24 cellular contexts compared by ENCODE assay signal in the genomic region with DNA sequence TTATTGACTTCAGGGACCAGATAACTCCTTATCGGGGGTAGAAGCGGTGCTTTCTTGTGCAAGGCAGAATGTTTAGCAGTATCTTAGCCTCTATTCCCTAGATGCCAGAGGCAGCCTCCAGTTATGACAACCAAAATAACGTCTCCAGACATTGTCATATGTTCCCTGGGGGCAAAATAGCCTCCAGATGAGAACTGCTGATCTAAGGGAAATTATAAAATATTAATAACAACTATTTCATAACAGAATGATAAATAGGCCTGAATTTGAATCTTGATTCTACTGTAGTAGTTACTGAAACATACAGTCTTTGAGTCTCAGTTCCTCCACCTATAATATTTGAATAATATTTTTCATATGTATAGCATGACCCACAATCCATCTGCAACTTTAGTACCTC.
DNase-seq lines count a peak whose midpoint lies in the region; ATAC-seq, FAIRE-seq and TF ChIP-seq lines count a peak whose summit lies in the region.
"Had no signal": no experiment of that assay in that cellular context is flagged by ENCODE, and none has a peak within 500 bp of the region (broad histone marks: within the 10 kb centered on the region; RNA-seq: fewer than 3 reads in every experiment).

No MANE protein-coding gene starts in this region.

- TF ChIP-seq CTCF in HepG2 (CRISPR knock-in tag; IDR thresholded peaks at IDR 0.05) (no peak), right lobe of liver (IDR thresholded peaks at IDR 0.05) (no peak), IMR-90 (conservative IDR thresholded peaks at IDR 0.05; ENCODE audit: low read depth, low read length) (no peak), psoas muscle (IDR thresholded peaks at IDR 0.05) (no peak)

- ATAC-seq in HepG2: no peak
- no peak for ATAC-seq in right lobe of liver
- ATAC-seq in IMR-90 (ENCODE audit: low read depth): no peak
- ATAC-seq in GM21786 (IDR thresholded peaks at IDR 0.05; ENCODE audit: unreplicated experiment): no peak
- ATAC-seq in psoas muscle: no peak
- ATAC-seq: GM12878 had no signal

- H4K8ac ChIP-seq in IMR-90 (ENCODE audit: low read depth in 2 of 2, low read length in 2 of 2): no peak overlapping the region

- H2BK5ac ChIP-seq in IMR-90 (ENCODE audit: low read depth, low read length, poor library complexity, severe bottlenecking): no peak overlapping the region

- no peak overlapping the region for H3K56ac ChIP-seq in IMR-90 (ENCODE audit: extremely low read depth, insufficient read depth, low read length)

- no peak overlapping the region for H3K4ac ChIP-seq in IMR-90 (ENCODE audit: low read depth, low read length)

- CTCF ChIA-PET in HepG2 (lab: Yijun Ruan, JAX; ENCODE audit: low intra/inter-chr PET ratio, low total read pairs): no interaction called here
- CTCF ChIA-PET in IMR-90 (lab: Yijun Ruan, JAX): no interaction called here

- H3K9me1 ChIP-seq in IMR-90 (ENCODE audit: insufficient read depth, low read length): no peaks in the 10 kb centered on the region

- TF ChIP-seq RAD21 in HepG2 (CRISPR knock-in tag; IDR thresholded peaks at IDR 0.05) (no peak), IMR-90 (IDR thresholded peaks at IDR 0.05; ENCODE audit: low read length) (no peak)

- in situ Hi-C loops in HepG2 (cut with HindIII; ENCODE audit: extremely low pct_ligation_motif_present, low pct_unique_long_range_greater_than_20kb) (no loop called here), IMR-90 (cut with MboI; ENCODE audit: low sequenced_read_pairs) (no loop called here)

- no peak overlapping the region for H3K23ac ChIP-seq in IMR-90 (ENCODE audit: low read depth, low read length)

- H3K4me1 ChIP-seq in HepG2 (ENCODE audit: insufficient read depth, low read length): no peaks in the 10 kb centered on the region
- no peaks in the 10 kb centered on the region for H3K4me1 ChIP-seq in right lobe of liver
- H3K4me1 ChIP-seq in IMR-90 (ENCODE audit: control insufficient read depth, insufficient read depth, low read length): no peaks in the 10 kb centered on the region
- no peaks in the 10 kb centered on the region for H3K4me1 ChIP-seq in psoas muscle
- H3K4me1 ChIP-seq: BE2C, BLaER1 had no signal

- H3K27me3 ChIP-seq in HepG2 (ENCODE audit: control insufficient read depth in 1 of 2, insufficient read depth in 2 of 2, low read length in 2 of 2): no peaks in the 10 kb centered on the region
- H3K27me3 ChIP-seq in right lobe of liver: no peaks in the 10 kb centered on the region
- H3K27me3 ChIP-seq in IMR-90 (ENCODE audit: control insufficient read depth, insufficient read depth, low read length): no peaks in the 10 kb centered on the region
- no peaks in the 10 kb centered on the region for H3K27me3 ChIP-seq in psoas muscle (ENCODE audit: insufficient read depth in 3 of 3, low read length in 2 of 3)
- H3K27me3 ChIP-seq: BE2C, BLaER1 had no signal

- no peak for DNase-seq in HepG2 (ENCODE audit: low spot score)
- DNase-seq in right lobe of liver: no peak
- DNase-seq in IMR-90: no peak
- DNase-seq in psoas muscle: no peak
- DNase-seq: ACHN; BE2C; C1 segment of cervical spinal cord; CD4-positive, alpha-beta memory T cell; CD4-positive, CD25-positive, alpha-beta regulatory T cell; CD8-positive, alpha-beta memory T cell; COR-L47; DMS 273 treated with DMSO at 0.1 percent for 48 hours; DMS153; DMS53; DMS79; DND-41; EL; GDM1 had no signal

- dilution Hi-C loops in IMR-90 (cut with HindIII; ENCODE audit: low sequenced_read_pairs, unreplicated experiment): no loop called here

- BruUV-seq in HepG2 (replicated peaks; lab: Mats Ljungman, UMichigan) (no TSS peak), IMR-90 (replicated peaks; lab: Mats Ljungman, UMichigan) (no TSS peak)

- no peak for FAIRE-seq in HepG2 (lab: Jason Lieb, UNC)
- FAIRE-seq: GM12878, GM12892, GM18507 had no signal

- H2BK15ac ChIP-seq in IMR-90 (ENCODE audit: low read depth, low read length): no peak overlapping the region

- intact Hi-C loops in HepG2 (cut with micrococcal nuclease; ENCODE audit: unreplicated experiment) (no loop called here), right lobe of liver (cut with DNase I) (no loop called here), IMR-90 (cut with micrococcal nuclease) (no loop called here), psoas muscle (cut with DNase I) (no loop called here)

- H3K4me3 ChIP-seq in HepG2 (replicated peaks in 1 of 3; ENCODE audit: insufficient read depth in 1 of 3, low read depth in 2 of 3, low read length in 3 of 3) (no peak overlapping the region), right lobe of liver (no peak overlapping the region), IMR-90 (ENCODE audit: insufficient read depth, low read depth, low read length) (no peak overlapping the region), psoas muscle (no peak overlapping the region)
- H3K4me3 ChIP-seq: BLaER1, GM12878 had no signal

- no peaks in the 10 kb centered on the region for H3K79me2 ChIP-seq in HepG2 (ENCODE audit: insufficient read depth, low read length)

- H4K20me1 ChIP-seq in HepG2 (ENCODE audit: insufficient read depth, low read length) (no peaks in the 10 kb centered on the region), IMR-90 (ENCODE audit: insufficient read depth, low read length) (no peaks in the 10 kb centered on the region)
- H4K20me1 ChIP-seq: BLaER1 had no signal

- no peak overlapping the region for H4K5ac ChIP-seq in IMR-90 (ENCODE audit: low read depth, low read length)

- TF ChIP-seq EP300 in HepG2 (IDR thresholded peaks at IDR 0.05; ENCODE audit: low read depth in 2 of 2, low read length in 2 of 2): no peak
- no peak for TF ChIP-seq EP300 in HepG2 (CRISPR knock-in tag; IDR thresholded peaks at IDR 0.05; ENCODE audit: borderline replicate concordance)

- H2BK20ac ChIP-seq in IMR-90 (ENCODE audit: low read depth, low read length): no peak overlapping the region

- H3K27ac ChIP-seq in HepG2 (ENCODE audit: extremely low read length, insufficient read depth, low read length) (no peak overlapping the region), right lobe of liver (no peak overlapping the region), IMR-90 (ENCODE audit: insufficient read depth, low read length) (no peak overlapping the region), psoas muscle (no peak overlapping the region)
- H3K27ac ChIP-seq: 22Rv1, BLaER1 had no signal

- H3K36me3 ChIP-seq in HepG2 (replicated peaks in 1 of 2; ENCODE audit: control insufficient read depth in 1 of 2, insufficient read depth in 2 of 2, low read length in 2 of 2) (no peaks in the 10 kb centered on the region), right lobe of liver (no peaks in the 10 kb centered on the region), IMR-90 (ENCODE audit: control insufficient read depth, insufficient read depth, low read length) (no peaks in the 10 kb centered on the region), psoas muscle (ENCODE audit: insufficient read depth in 1 of 2, low read depth in 1 of 2) (no peaks in the 10 kb centered on the region)
- H3K36me3 ChIP-seq: BE2C, BLaER1 had no signal

- H2BK120ac ChIP-seq in IMR-90 (ENCODE audit: low read depth, low read length): no peak overlapping the region

- H3K9me3 ChIP-seq in HepG2 (ENCODE audit: low read length) (no peaks in the 10 kb centered on the region), right lobe of liver (no peaks in the 10 kb centered on the region), IMR-90 (ENCODE audit: control insufficient read depth, insufficient read depth, low read length) (no peaks in the 10 kb centered on the region; the same call in 1 of the 2 replicates), psoas muscle (no peaks in the 10 kb centered on the region)
- H3K9me3 ChIP-seq: BE2C, BLaER1 had no signal

- no peak overlapping the region for H3K18ac ChIP-seq in IMR-90 (ENCODE audit: low read depth, low read length)

- H3K9ac ChIP-seq in HepG2 (ENCODE audit: insufficient read depth, low read depth, low read length): no peak overlapping the region
- no peak overlapping the region for H3K9ac ChIP-seq in IMR-90 (ENCODE audit: low read depth, low read length)
- H3K9ac ChIP-seq: BLaER1 had no signal

- WGBS in HepG2 (ENCODE audit: low lambda C conversion rate): 35% methylated on average over 3 of the region's 3 CpGs
- 67% methylated on average over 3 of the region's 3 CpGs for WGBS in right lobe of liver (ENCODE audit: insufficient coverage, low coverage, low lambda C conversion rate, missing lambda C conversion rate)
- no CpG with 5 or more reads among the region's 3 CpGs for WGBS in IMR-90 (ENCODE audit: extremely low coverage in 2 of 2, insufficient read length in 1 of 2), 2 experiments
- WGBS in psoas muscle, 3 donors: 75 to 83% (median 77%) methylated on average over 3 of the region's 3 CpGs

- H4K91ac ChIP-seq in IMR-90 (ENCODE audit: insufficient read depth, low read depth, low read length): no peak overlapping the region

- no peak overlapping the region for H2AK5ac ChIP-seq in IMR-90 (ENCODE audit: low read depth, low read length)

- no peak overlapping the region for H3K14ac ChIP-seq in IMR-90 (replicated peaks; ENCODE audit: low read depth, low read length)

- H2AFZ ChIP-seq in HepG2 (ENCODE audit: low read length) (no peak overlapping the region), IMR-90 (replicated peaks; ENCODE audit: low read length, poor library complexity) (no peak overlapping the region)

- no peaks in the 10 kb centered on the region for H3K79me1 ChIP-seq in IMR-90 (ENCODE audit: low read depth in 1 of 2, low read length in 2 of 2)

- TF ChIP-seq POLR2A in HepG2 (IDR thresholded peaks at IDR 0.05; ENCODE audit: insufficient read depth in 1 of 2, low read depth in 2 of 2, low read length in 2 of 2) (no peak), right lobe of liver (IDR thresholded peaks at IDR 0.05) (no peak), IMR-90 (IDR thresholded peaks at IDR 0.05; ENCODE audit: low read depth, low read length) (no peak)

- no peak overlapping the region for H3K4me2 ChIP-seq in HepG2 (ENCODE audit: low read depth, low read length)
- H3K4me2 ChIP-seq in IMR-90 (ENCODE audit: low read depth, low read length): no peak overlapping the region
- H3K4me2 ChIP-seq: BLaER1 had no signal

- no peak overlapping the region for H2AK9ac ChIP-seq in IMR-90 (replicated peaks; ENCODE audit: low read depth, low read length, poor library complexity)

- POLR2A ChIA-PET in HepG2 (lab: Yijun Ruan, JAX): no interaction called here
- POLR2A ChIA-PET in IMR-90 (lab: Charles Lee; ENCODE audit: unreplicated experiment): no interaction called here

TF ChIP-seq in HepG2, 621 proteins besides CTCF, POLR2A, EP300 and RAD21:
- TF ChIP-seq MAFF (IDR thresholded peaks at IDR 0.05; ENCODE audit: low read depth, low read length): peak; percentile 64
- no peak for TF ChIP-seq STAT5B (CRISPR knock-in tag; IDR thresholded peaks at IDR 0.05)
- TF ChIP-seq MAFK (conservative IDR thresholded peaks at IDR 0.05 in 1 of 2, IDR thresholded peaks at IDR 0.05 in 1 of 2; ENCODE audit: low read length in 2 of 2): peak in 1 of 2 experiments; percentile 85; a peak in 3 of 4 replicates

TF ChIP-seq in IMR-90, 13 proteins besides CTCF, POLR2A, EP300 and RAD21:
- TF ChIP-seq MAFK (IDR thresholded peaks at IDR 0.05; ENCODE audit: low read depth, low read length): peak; percentile 70
- TF ChIP-seq MXI1 (IDR thresholded peaks at IDR 0.05; ENCODE audit: borderline replicate concordance, low read depth, low read length): no peak
